ENCODE assay signal across 9 cellular contexts in the genomic region with DNA sequence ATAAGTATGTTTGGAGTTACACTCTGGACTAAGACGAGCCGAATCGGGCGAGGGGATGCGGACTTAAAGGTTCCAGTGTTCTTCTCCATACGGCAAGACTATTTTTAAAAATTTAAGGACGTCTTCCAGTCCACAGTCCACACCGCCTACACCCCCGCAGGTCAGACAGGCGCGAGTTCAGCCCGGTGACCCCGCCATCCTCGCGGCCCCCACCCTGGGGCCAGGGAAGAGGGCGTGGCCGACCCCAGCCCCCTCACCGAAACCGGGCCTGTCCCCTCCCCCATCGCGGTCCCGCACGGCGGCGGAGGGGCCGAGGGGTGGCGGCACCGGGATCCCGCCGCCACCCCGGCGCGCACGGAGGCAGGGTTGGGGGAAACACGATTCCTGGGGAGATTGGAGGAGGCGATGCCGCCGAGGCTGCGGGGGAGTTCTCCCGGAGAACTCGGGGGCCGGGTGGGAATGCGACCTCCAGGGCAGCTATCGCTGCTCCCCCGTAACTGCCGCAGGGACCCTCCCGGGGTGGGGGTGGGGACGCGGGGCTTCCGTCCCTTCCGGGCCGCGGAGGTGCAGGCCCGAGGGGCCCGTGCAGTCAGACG. TPM values are rescaled to one million over a fixed set of nuclear protein-coding genes. Genes with fewer than 3 reads are reported as not detected.
A peak's percentile ranks its signal among the peaks of the same experiment; 100 is the strongest.
DNase-seq lines count a peak whose midpoint lies in the region; ATAC-seq, FAIRE-seq and TF ChIP-seq lines count a peak whose summit lies in the region.
"Had no signal": no experiment of that assay in that cellular context is flagged by ENCODE, and none has a peak within 500 bp of the region (broad histone marks: within the 10 kb centered on the region; RNA-seq: fewer than 3 reads in every experiment).

No MANE protein-coding gene starts in this region.

- peak; percentile 16 for ATAC-seq in effector memory CD8-positive, alpha-beta T cell (replicated peaks)
- peak; percentile 5 to 25 (median 16) for ATAC-seq in natural killer cell
- ATAC-seq in HG03378 (IDR thresholded peaks at IDR 0.05; ENCODE audit: unreplicated experiment) = no peak

- no peak overlapping the region for H3K27ac Mint-ChIP-seq in effector memory CD8-positive, alpha-beta T cell
- no peak overlapping the region for H3K27ac Mint-ChIP-seq in natural killer cell

- H3K4me3 ChIP-seq in MM.1S (ENCODE audit: low read length) = peak overlapping the region; percentile 65

- no peaks in the 10 kb centered on the region for H4K20me1 ChIP-seq in MM.1S (ENCODE audit: insufficient read depth, low read length)

- FAIRE-seq in GM12892 (lab: Jason Lieb, UNC) = no peak
- FAIRE-seq: G401.6 had no signal

- H3K36me3 Mint-ChIP-seq in effector memory CD8-positive, alpha-beta T cell (ENCODE audit: insufficient read depth) = peaks cover 4% of the 10 kb centered on the region
- no peaks in the 10 kb centered on the region for H3K36me3 Mint-ChIP-seq in natural killer cell

- H3K36me3 ChIP-seq in MM.1S (replicated peaks; ENCODE audit: insufficient read depth, low read length) = no peaks in the 10 kb centered on the region

- no peaks in the 10 kb centered on the region for H3K9me3 ChIP-seq in MM.1S (replicated peaks; ENCODE audit: insufficient read depth, low read length)

- no peaks in the 10 kb centered on the region for H3K4me1 ChIP-seq in MM.1S (ENCODE audit: low read length)

- H3F3A ChIP-seq in MM.1S (ENCODE audit: insufficient read depth, low read length) = peaks cover 13% of the 10 kb centered on the region

- no peak for TF ChIP-seq POLR2A in GM12892 (IDR thresholded peaks at IDR 0.05; ENCODE audit: low read depth, low read length)

- intact Hi-C loops in natural killer cell (cut with micrococcal nuclease) = loop anchor here (10.0 kb wide), 1 partner anchor 301 kb away; no protein-coding TSS in a partner anchor

- no peaks in the 10 kb centered on the region for H3K9me2 ChIP-seq in MM.1S (replicated peaks; ENCODE audit: insufficient read depth, low read length)

- H3K9me3 Mint-ChIP-seq in effector memory CD8-positive, alpha-beta T cell = no peaks in the 10 kb centered on the region
- H3K9me3 Mint-ChIP-seq in natural killer cell = no peaks in the 10 kb centered on the region

- TF ChIP-seq CTCF in MM.1S (IDR thresholded peaks at IDR 0.05; ENCODE audit: low read length) = no peak
- TF ChIP-seq CTCF in natural killer cell (IDR thresholded peaks at IDR 0.05) = no peak

- peaks cover 0 to 15% of the 10 kb centered on the region in 2 donors for H3K27me3 Mint-ChIP-seq in effector memory CD8-positive, alpha-beta T cell
- peaks cover 0 to 29% of the 10 kb centered on the region in 2 donors for H3K27me3 Mint-ChIP-seq in natural killer cell (ENCODE audit: low read depth in 2 of 2)

- H3K27me3 ChIP-seq in MM.1S (replicated peaks; ENCODE audit: insufficient read depth, low read length) = no peaks in the 10 kb centered on the region

- DNase-seq in activated CD8-positive, alpha-beta memory T cell treated with anti-CD3 and anti-CD28 coated beads for 24 hours = peak; percentile 78
- no peak for DNase-seq in activated CD8-positive, alpha-beta memory T cell treated with anti-CD3 and anti-CD28 coated beads, Interleukin-2, amount 50 U/mL, for 48 hours
- DNase-seq in MM.1S (no peak), natural killer cell (no peak), GM12892 (ENCODE audit: insufficient read length) (no peak)
- DNase-seq in effector memory CD8-positive, alpha-beta T cell = no peak
- DNase-seq in activated CD4-positive, CD25-positive, alpha-beta regulatory T cell (lab: John Stamatoyannopoulos, UW) = no peak

- peaks cover 10 to 15% of the 10 kb centered on the region in 2 donors for H3K4me1 Mint-ChIP-seq in effector memory CD8-positive, alpha-beta T cell (ENCODE audit: low read depth in 2 of 2)
- peaks cover 0 to 26% of the 10 kb centered on the region in 2 donors for H3K4me1 Mint-ChIP-seq in natural killer cell

- H3K4me3 Mint-ChIP-seq in effector memory CD8-positive, alpha-beta T cell = peak overlapping the region; percentile 56 to 68
- H3K4me3 Mint-ChIP-seq in natural killer cell = peak overlapping the region; percentile 81

- no peak overlapping the region for H3K27ac ChIP-seq in MM.1S (ENCODE audit: low read length)

- H3K79me2 ChIP-seq in MM.1S (ENCODE audit: low read length) = no peaks in the 10 kb centered on the region

- peak overlapping the region; percentile 86 for H2AFZ ChIP-seq in MM.1S (ENCODE audit: low read length)

- peak overlapping the region; percentile 51 for H3K9ac ChIP-seq in MM.1S (ENCODE audit: low read length)

- peak overlapping the region; percentile 74; the same call in 1 of the 2 replicates for H3K4me2 ChIP-seq in MM.1S (ENCODE audit: low read depth, low read length)

RNA-seq across cellular contexts. Expression of a gene that starts 24.6 kb away (rescaled TPM):
- 100 to 1,000 TPM; 127 to 204 (median 182) TPM for total RNA-seq in natural killer cell
- polyA plus RNA-seq in GM12892 (2012; ENCODE audit: missing spikeins) = 13.8 TPM
